ENCODE assay signal across 26 cellular contexts in genomic region chr11:17152306-17152705, GRCh38. TPM values are rescaled to one million over a fixed set of nuclear protein-coding genes. Genes with fewer than 3 reads are reported as not detected.
DNase-seq lines count a peak whose midpoint lies in the region; ATAC-seq, FAIRE-seq and TF ChIP-seq lines count a peak whose summit lies in the region.
"Had no signal": no experiment of that assay in that cellular context is flagged by ENCODE, and none has a peak within 500 bp of the region (broad histone marks: within the 10 kb centered on the region; RNA-seq: fewer than 3 reads in every experiment).

No MANE protein-coding gene starts in this region.

- H3K79me1 ChIP-seq in IMR-90 (ENCODE audit: low read depth in 1 of 2, low read length in 2 of 2): peaks cover 10 to 19% of the 10 kb centered on the region in 2 experiments

- H3K4me3 ChIP-seq in HepG2 (replicated peaks in 1 of 3; ENCODE audit: insufficient read depth in 1 of 3, low read depth in 2 of 3, low read length in 3 of 3) (no peak overlapping the region), right lobe of liver (no peak overlapping the region), IMR-90 (ENCODE audit: insufficient read depth, low read depth, low read length) (no peak overlapping the region), K562 (no peak overlapping the region), small intestine (ENCODE audit: low read depth in 1 of 2, low read length in 2 of 2) (no peak overlapping the region)
- H3K4me3 ChIP-seq: BLaER1 treated with 17β-estradiol and CSF1 and Interleukin-3, amounts not matched to agents 10 nM and 100 nM; GM12878 had no signal

- H3K4me1 ChIP-seq in HepG2 (ENCODE audit: insufficient read depth, low read length): no peaks in the 10 kb centered on the region
- peaks cover 0 to 8% (median 0%) of the 10 kb centered on the region in 4 donors for H3K4me1 ChIP-seq in right lobe of liver
- H3K4me1 ChIP-seq in IMR-90 (ENCODE audit: control insufficient read depth, insufficient read depth, low read length): no peaks in the 10 kb centered on the region
- peaks cover 2 to 12% of the 10 kb centered on the region in 2 experiments; a peak in 4 of 5 replicates for H3K4me1 ChIP-seq in K562 (replicated peaks in 1 of 2; ENCODE audit: control insufficient read depth in 2 of 2, insufficient read depth in 2 of 2, low read length in 2 of 2)
- peaks cover 0 to 3% of the 10 kb centered on the region in 2 donors for H3K4me1 ChIP-seq in small intestine (ENCODE audit: control insufficient read depth in 2 of 2, insufficient read depth in 1 of 2, low read depth in 1 of 2, low read length in 1 of 2)

- DNase-seq in HepG2 (ENCODE audit: low spot score) (no peak), right lobe of liver (no peak), IMR-90 (no peak), K562 (ENCODE audit: extremely low read depth in 1 of 4, low spot score in 3 of 4) (no peak), small intestine (no peak), SHP77 treated with DMSO at 0.1 percent for 48 hours (lab: John Stamatoyannopoulos, UW) (no peak), C1 segment of cervical spinal cord (lab: John Stamatoyannopoulos, UW) (no peak), NCI-H1092 treated with DMSO at 0.1 percent for 48 hours (lab: John Stamatoyannopoulos, UW) (no peak)
- DNase-seq: 8988T; AML-193; CD4-positive, alpha-beta memory T cell; CD4-positive, CD25-positive, alpha-beta regulatory T cell; CD8-positive, alpha-beta memory T cell; COR-L47; DMS 273 treated with DMSO at 0.1 percent for 48 hours; DMS153; DMS53; DMS79; DND-41; EL; GDM1 had no signal

- no peak overlapping the region for H2BK5ac ChIP-seq in IMR-90 (ENCODE audit: low read depth, low read length, poor library complexity, severe bottlenecking)

- H3K18ac ChIP-seq in IMR-90 (ENCODE audit: low read depth, low read length): no peak overlapping the region

- H3K4ac ChIP-seq in IMR-90 (ENCODE audit: low read depth, low read length): no peak overlapping the region

- peaks cover 4 to 30% of the 10 kb centered on the region in 2 experiments for H3K36me3 ChIP-seq in HepG2 (replicated peaks in 1 of 2; ENCODE audit: control insufficient read depth in 1 of 2, insufficient read depth in 2 of 2, low read length in 2 of 2)
- no peaks in the 10 kb centered on the region for H3K36me3 ChIP-seq in right lobe of liver
- peaks cover 3% of the 10 kb centered on the region; the same call in 1 of the 2 replicates for H3K36me3 ChIP-seq in IMR-90 (ENCODE audit: control insufficient read depth, insufficient read depth, low read length)
- H3K36me3 ChIP-seq in K562 (ENCODE audit: control insufficient read depth, insufficient read depth, low read length): peaks cover 14% of the 10 kb centered on the region; the same call in 2 of the 3 replicates
- H3K36me3 ChIP-seq in small intestine (ENCODE audit: control insufficient read depth in 2 of 2, insufficient read depth in 2 of 2, low read length in 2 of 2): peaks cover 1 to 4% of the 10 kb centered on the region in 2 donors

- H4K20me1 ChIP-seq in HepG2 (ENCODE audit: insufficient read depth, low read length) (peaks cover 4% of the 10 kb centered on the region; the same call in 1 of the 2 replicates), IMR-90 (ENCODE audit: insufficient read depth, low read length) (peaks cover 8% of the 10 kb centered on the region; the same call in 1 of the 2 replicates), K562 (replicated peaks; ENCODE audit: control insufficient read depth, insufficient read depth, low read length) (no peaks in the 10 kb centered on the region)

- H2AK9ac ChIP-seq in IMR-90 (replicated peaks; ENCODE audit: low read depth, low read length, poor library complexity): no peak overlapping the region

- TF ChIP-seq EP300 in HepG2 (IDR thresholded peaks at IDR 0.05; ENCODE audit: low read depth in 2 of 2, low read length in 2 of 2) (no peak), HepG2 (CRISPR knock-in tag; IDR thresholded peaks at IDR 0.05; ENCODE audit: borderline replicate concordance) (no peak), K562 (IDR thresholded peaks at IDR 0.05; ENCODE audit: low read length) (no peak)

- no peak overlapping the region for H2AK5ac ChIP-seq in IMR-90 (ENCODE audit: low read depth, low read length)

- no peak overlapping the region for H4K8ac ChIP-seq in IMR-90 (ENCODE audit: low read depth in 2 of 2, low read length in 2 of 2)

- no peak overlapping the region for H4K5ac ChIP-seq in IMR-90 (ENCODE audit: low read depth, low read length)

- H3K9me3 ChIP-seq in HepG2 (ENCODE audit: low read length): no peaks in the 10 kb centered on the region
- H3K9me3 ChIP-seq in right lobe of liver: no peaks in the 10 kb centered on the region
- H3K9me3 ChIP-seq in IMR-90 (ENCODE audit: control insufficient read depth, insufficient read depth, low read length): no peaks in the 10 kb centered on the region
- H3K9me3 ChIP-seq in K562 (replicated peaks; ENCODE audit: control insufficient read depth, insufficient read depth, low read depth, low read length): no peaks in the 10 kb centered on the region
- no peaks in the 10 kb centered on the region for H3K9me3 ChIP-seq in small intestine (ENCODE audit: control insufficient read depth, low read depth)
- H3K9me3 ChIP-seq: BLaER1 treated with 17β-estradiol and CSF1 and Interleukin-3, amounts not matched to agents 10 nM and 100 nM had no signal

- H3K27ac ChIP-seq in HepG2 (ENCODE audit: extremely low read length, insufficient read depth, low read length) (no peak overlapping the region), right lobe of liver (no peak overlapping the region), IMR-90 (ENCODE audit: insufficient read depth, low read length) (no peak overlapping the region), K562 (ENCODE audit: extremely low read depth, low read depth, low read length) (no peak overlapping the region), small intestine (ENCODE audit: low read depth in 1 of 2, low read length in 1 of 2) (no peak overlapping the region)
- H3K27ac ChIP-seq: BLaER1 treated with 17β-estradiol and CSF1 and Interleukin-3, amounts not matched to agents 10 nM and 100 nM had no signal

- no peak overlapping the region for H3K9ac ChIP-seq in HepG2 (ENCODE audit: insufficient read depth, low read depth, low read length)
- no peak overlapping the region for H3K9ac ChIP-seq in IMR-90 (ENCODE audit: low read depth, low read length)
- no peak overlapping the region for H3K9ac ChIP-seq in K562 (ENCODE audit: insufficient read depth in 1 of 2, low read depth in 2 of 2, low read length in 2 of 2)
- H3K9ac ChIP-seq: BLaER1 treated with 17β-estradiol and CSF1 and Interleukin-3, amounts not matched to agents 10 nM and 100 nM had no signal

- POLR2A ChIA-PET in HepG2 (lab: Yijun Ruan, JAX): no interaction called here
- POLR2A ChIA-PET in IMR-90 (lab: Charles Lee; ENCODE audit: unreplicated experiment): no interaction called here
- POLR2A ChIA-PET in K562 (lab: Yijun Ruan, JAX): no interaction called here

- H3K56ac ChIP-seq in IMR-90 (ENCODE audit: extremely low read depth, insufficient read depth, low read length): no peak overlapping the region

- H3K9me1 ChIP-seq in IMR-90 (ENCODE audit: insufficient read depth, low read length) (no peaks in the 10 kb centered on the region), K562 (ENCODE audit: control insufficient read depth, insufficient read depth, low read length) (no peaks in the 10 kb centered on the region)

- no peak overlapping the region for H3K23ac ChIP-seq in IMR-90 (ENCODE audit: low read depth, low read length)

- TF ChIP-seq RAD21 in HepG2 (CRISPR knock-in tag; IDR thresholded peaks at IDR 0.05) (no peak), IMR-90 (IDR thresholded peaks at IDR 0.05; ENCODE audit: low read length) (no peak), K562 (CRISPR knock-in tag; conservative IDR thresholded peaks at IDR 0.05 in 1 of 2, IDR thresholded peaks at IDR 0.05 in 1 of 2) (no peak)

- FAIRE-seq in HepG2 (lab: Jason Lieb, UNC) (no peak), K562 (lab: Jason Lieb, UNC) (no peak), small intestine (lab: Jason Lieb, UNC) (peak; percentile 30)
- FAIRE-seq: A204.1, GM12878, GM12892, GM18507 had no signal

- no peaks in the 10 kb centered on the region for H3K27me3 ChIP-seq in HepG2 (ENCODE audit: control insufficient read depth in 1 of 2, insufficient read depth in 2 of 2, low read length in 2 of 2)
- H3K27me3 ChIP-seq in right lobe of liver: no peaks in the 10 kb centered on the region
- H3K27me3 ChIP-seq in IMR-90 (ENCODE audit: control insufficient read depth, insufficient read depth, low read length): no peaks in the 10 kb centered on the region
- H3K27me3 ChIP-seq in K562 (ENCODE audit: control insufficient read depth in 2 of 2, insufficient read depth in 2 of 2, low read length in 2 of 2): no peaks in the 10 kb centered on the region
- H3K27me3 ChIP-seq in small intestine (ENCODE audit: control insufficient read depth in 2 of 2, insufficient read depth in 2 of 2, low read length in 2 of 2): no peaks in the 10 kb centered on the region
- H3K27me3 ChIP-seq: BLaER1 treated with 17β-estradiol and CSF1 and Interleukin-3, amounts not matched to agents 10 nM and 100 nM had no signal

- TF ChIP-seq POLR2A in HepG2 (IDR thresholded peaks at IDR 0.05; ENCODE audit: insufficient read depth in 1 of 2, low read depth in 2 of 2, low read length in 2 of 2) (no peak), right lobe of liver (IDR thresholded peaks at IDR 0.05) (no peak), IMR-90 (IDR thresholded peaks at IDR 0.05; ENCODE audit: low read depth, low read length) (no peak), K562 (conservative IDR thresholded peaks at IDR 0.05) (no peak)

- CTCF ChIA-PET in HepG2 (lab: Yijun Ruan, JAX; ENCODE audit: low intra/inter-chr PET ratio, low total read pairs) (no interaction called here), IMR-90 (lab: Yijun Ruan, JAX) (no interaction called here), K562 (lab: Yijun Ruan, JAX; ENCODE audit: low intra/inter-chr PET ratio) (no interaction called here)

- H3K79me2 ChIP-seq in HepG2 (ENCODE audit: insufficient read depth, low read length) (peaks cover 12% of the 10 kb centered on the region), K562 (ENCODE audit: control insufficient read depth, insufficient read depth, low read length) (no peaks in the 10 kb centered on the region)

- H4K91ac ChIP-seq in IMR-90 (ENCODE audit: insufficient read depth, low read depth, low read length): no peak overlapping the region

- no peak for TF ChIP-seq CTCF in HepG2 (CRISPR knock-in tag; IDR thresholded peaks at IDR 0.05)
- no peak for TF ChIP-seq CTCF in right lobe of liver (IDR thresholded peaks at IDR 0.05)
- TF ChIP-seq CTCF in IMR-90 (conservative IDR thresholded peaks at IDR 0.05; ENCODE audit: low read depth, low read length): no peak
- no peak for TF ChIP-seq CTCF in K562 (IDR thresholded peaks at IDR 0.05 in 2 of 3, conservative IDR thresholded peaks at IDR 0.05 in 1 of 3; ENCODE audit: insufficient read depth in 2 of 3, low read depth in 1 of 3, low read length in 3 of 3)

- H3K4me2 ChIP-seq in HepG2 (ENCODE audit: low read depth, low read length) (no peak overlapping the region), IMR-90 (ENCODE audit: low read depth, low read length) (no peak overlapping the region), K562 (ENCODE audit: insufficient read depth, low read length) (no peak overlapping the region)
- H3K4me2 ChIP-seq: BLaER1 treated with 17β-estradiol and CSF1 and Interleukin-3, amounts not matched to agents 10 nM and 100 nM had no signal

- H3K14ac ChIP-seq in IMR-90 (replicated peaks; ENCODE audit: low read depth, low read length): no peak overlapping the region

- WGBS in HepG2 (ENCODE audit: low lambda C conversion rate): 95% methylated on average over 1 of the region's 1 CpG
- WGBS in right lobe of liver (ENCODE audit: insufficient coverage, low coverage, low lambda C conversion rate, missing lambda C conversion rate): 100% methylated on average over 1 of the region's 1 CpG
- WGBS in IMR-90 (ENCODE audit: extremely low coverage in 2 of 2, insufficient read length in 1 of 2), 2 experiments: no CpG with 5 or more reads among the region's 1 CpG
- WGBS in K562 (ENCODE audit: insufficient coverage, low coverage, missing lambda C conversion rate): 75% methylated on average over 1 of the region's 1 CpG
- WGBS in small intestine, 3 donors: 91 to 100% (median 93%) methylated on average over 1 of the region's 1 CpG

- no peak overlapping the region for H2BK15ac ChIP-seq in IMR-90 (ENCODE audit: low read depth, low read length)

- intact Hi-C loops in HepG2 (cut with micrococcal nuclease; ENCODE audit: unreplicated experiment) (no loop called here), right lobe of liver (cut with DNase I) (no loop called here), IMR-90 (cut with micrococcal nuclease) (no loop called here), K562 (cut with micrococcal nuclease) (no loop called here)

- H2BK120ac ChIP-seq in IMR-90 (ENCODE audit: low read depth, low read length): no peak overlapping the region

- BruUV-seq in HepG2 (replicated peaks; lab: Mats Ljungman, UMichigan) (no TSS peak), IMR-90 (replicated peaks; lab: Mats Ljungman, UMichigan) (no TSS peak), K562 (replicated peaks; lab: Mats Ljungman, UMichigan) (no TSS peak)

- H2BK20ac ChIP-seq in IMR-90 (ENCODE audit: low read depth, low read length): no peak overlapping the region

- in situ Hi-C loops in HepG2 (cut with HindIII; ENCODE audit: extremely low pct_ligation_motif_present, low pct_unique_long_range_greater_than_20kb) (no loop called here), IMR-90 (cut with MboI; ENCODE audit: low sequenced_read_pairs) (no loop called here), K562 (cut with MboI) (no loop called here)

- H2AFZ ChIP-seq in HepG2 (ENCODE audit: low read length) (no peak overlapping the region), IMR-90 (replicated peaks; ENCODE audit: low read length, poor library complexity) (no peak overlapping the region), K562 (ENCODE audit: low read depth, low read length) (no peak overlapping the region)

- ATAC-seq in HepG2: no peak
- no peak for ATAC-seq in right lobe of liver
- no peak for ATAC-seq in IMR-90 (ENCODE audit: low read depth)
- no peak for ATAC-seq in K562
- ATAC-seq: GM12878 had no signal

- dilution Hi-C loops in IMR-90 (cut with HindIII; ENCODE audit: low sequenced_read_pairs, unreplicated experiment): no loop called here

RNA-seq across cellular contexts. Expression of gene PIK3C2A, which starts 55.5 kb away (rescaled TPM):
- total RNA-seq in HepG2 (2016; rRNA removed; fragmentation: Illumina TruSeq; extraction: Trizol): 49.9 and 117 TPM in 2 replicates
- total RNA-seq in HepG2 (2016; cell fraction: cytosol; rRNA removed; fragmentation: Illumina TruSeq; extraction: Trizol; ENCODE audit: low read depth): 14.2 and 20.8 TPM in 2 replicates
- 44.6 and 112 TPM in 2 replicates for total RNA-seq in HepG2 (2016; cell fraction: insoluble cytoplasmic fraction; rRNA removed; fragmentation: Illumina TruSeq; extraction: Trizol)
- 33.1 and 34.1 TPM in 2 replicates for total RNA-seq in HepG2 (2016; cell fraction: membrane; rRNA removed; fragmentation: Illumina TruSeq; extraction: Trizol)
- 62.5 and 71.3 TPM in 2 replicates for total RNA-seq in HepG2 (2016; cell fraction: nucleus; rRNA removed; fragmentation: Illumina TruSeq; extraction: Trizol)
- polyA plus RNA-seq in HepG2 (2011; rRNA removed): 21.0 and 27.5 TPM in 2 replicates
- 8.7 and 15.7 TPM in 2 replicates for polyA plus RNA-seq in HepG2 (2011; cell fraction: cytosol; rRNA removed)
- 20.6 and 32.7 TPM in 2 replicates for polyA plus RNA-seq in HepG2 (2011; cell fraction: nucleus; rRNA removed)
- 24.1 and 25.2 TPM in 2 replicates for polyA plus RNA-seq in HepG2 (2012)
- 0.94 and 1.3 TPM in 2 replicates for polyA plus RNA-seq in HepG2 (2016; cell fraction: cytosol; fragmentation: Illumina TruSeq; extraction: Trizol; ENCODE audit: low read depth)
- 34.8 and 40.4 TPM in 2 replicates for polyA plus RNA-seq in HepG2 (2016; cell fraction: insoluble cytoplasmic fraction; fragmentation: Illumina TruSeq; extraction: Trizol; ENCODE audit: low read depth)
- 2.3 and 3.5 TPM in 2 replicates for polyA plus RNA-seq in HepG2 (2016; cell fraction: membrane; fragmentation: Illumina TruSeq; extraction: Trizol; ENCODE audit: low read depth)
- 36.1 and 36.9 TPM in 2 replicates for polyA plus RNA-seq in HepG2 (2016; cell fraction: nucleus; fragmentation: Illumina TruSeq; extraction: Trizol; ENCODE audit: insufficient read depth, low read depth)
- 12.0 and 20.1 TPM in 2 replicates for polyA minus RNA-seq in HepG2 (2011; rRNA and poly(A)+ RNA removed; ENCODE audit: low replicate concordance)
- polyA minus RNA-seq in HepG2 (2011; cell fraction: cytosol; rRNA and poly(A)+ RNA removed): 33.6 and 37.3 TPM in 2 replicates
- 83.9 and 93.4 TPM in 2 replicates for polyA minus RNA-seq in HepG2 (2011; cell fraction: nucleus; rRNA and poly(A)+ RNA removed)
- 10 to 100 TPM; 20.3 to 36.4 (median 28.1) TPM for total RNA-seq in right lobe of liver
- total RNA-seq in IMR-90 (2012; rRNA removed): 36.6 and 56.4 TPM in 2 replicates
- polyA plus RNA-seq in IMR-90 (2012; rRNA removed): 11.5 and 14.6 TPM in 2 replicates
- polyA plus RNA-seq in IMR-90 (2012; cell fraction: cytosol; rRNA removed): 1.7 and 2.4 TPM in 2 replicates
- polyA plus RNA-seq in IMR-90 (2012; cell fraction: nucleus; rRNA removed; ENCODE audit: low replicate concordance): 2.3 and 20.0 TPM in 2 replicates
- total RNA-seq in K562 (2011; cell fraction: chromatin; rRNA removed; ENCODE audit: low replicate concordance): 28.0 and 175 TPM in 2 replicates
- 9.2 and 13.8 TPM in 2 replicates for total RNA-seq in K562 (2011; cell fraction: nucleolus; rRNA removed)
- total RNA-seq in K562 (2011; cell fraction: nucleoplasm; rRNA removed): 26.8 and 30.8 TPM in 2 replicates
- total RNA-seq in K562 (2014; rRNA removed): 10.7 and 11.1 TPM in 2 replicates
- 23.7 and 29.9 TPM in 2 replicates for total RNA-seq in K562 (2014; rRNA removed; fragmentation: Illumina TruSeq; extraction: Trizol)
- 22.8 and 23.6 TPM in 2 replicates for total RNA-seq in K562 (2015; rRNA removed; fragmentation: Illumina TruSeq; extraction: Trizol)
- 19.0 and 19.6 TPM in 2 replicates for total RNA-seq in K562 (2021)
- 24.9 and 25.2 TPM in 2 replicates for polyA plus RNA-seq in K562 (2011; rRNA removed)
- 3.6 and 9.7 TPM in 2 replicates for polyA plus RNA-seq in K562 (2011; cell fraction: cytosol; rRNA removed)
- 9.5 and 18.1 TPM in 2 replicates for polyA plus RNA-seq in K562 (2011; cell fraction: nucleus; rRNA removed)
- 9.8 and 10.4 TPM in 2 replicates for polyA plus RNA-seq in K562 (2012)
- polyA plus RNA-seq in K562 (2014; fragmentation: Illumina TruSeq; extraction: Trizol): 12.5 and 15.6 TPM in 2 replicates
- polyA plus RNA-seq in K562 (2014; fragmentation: Nextera tagmentation; extraction: Ambion mirVana): 1 to 10 TPM; 3.1 to 4.1 TPM
- 8.0 and 8.1 TPM in 2 replicates for polyA plus RNA-seq in K562 (2014; rRNA removed)
- polyA minus RNA-seq in K562 (2011; rRNA and poly(A)+ RNA removed): 61.7 and 92.1 TPM in 2 replicates
- polyA minus RNA-seq in K562 (2011; cell fraction: cytosol; rRNA and poly(A)+ RNA removed): 12.8 and 14.2 TPM in 2 replicates
- 19.3 and 38.9 TPM in 2 replicates for polyA minus RNA-seq in K562 (2011; cell fraction: nucleus; rRNA and poly(A)+ RNA removed)
- 10 to 100 TPM in 2 of 3 donors, 1 to 10 TPM in 1; 9.7 to 13.6 (median 12.6) TPM for polyA plus RNA-seq in small intestine

Comparison
In these comparisons a context has a peak if more than half of its experiments do, and no peak if none do; other contexts are left out.
1. Of the 241 proteins assayed by ChIP-seq in both HepG2 and K562: peak only in HepG2: none; only in K562: MAFG; in both: MAFF and MAFK; in neither: 238.